In genomic region chr2:119106301-119106897, GRCh38 we compare ENCODE assay signal across 1 cellular context.
A peak's percentile ranks its signal among the peaks of the same experiment; 100 is the strongest.
TF ChIP-seq lines count a peak whose summit lies in the region.

No MANE protein-coding gene starts in this region.

TF ChIP-seq in HepG2, 621 proteins besides CTCF, POLR2A, EP300 and RAD21 (continued from another document and continues in another):
- no peak for TF ChIP-seq ZNF318 (CRISPR knock-in tag; IDR thresholded peaks at IDR 0.05)
- no peak for TF ChIP-seq CBFB (CRISPR knock-in tag; IDR thresholded peaks at IDR 0.05)
- no peak for TF ChIP-seq EED (CRISPR knock-in tag; IDR thresholded peaks at IDR 0.05)
- no peak for TF ChIP-seq ZNF282 (IDR thresholded peaks at IDR 0.05; ENCODE audit: partially characterized antibody)
- no peak for TF ChIP-seq ATF4 (CRISPR knock-in tag; IDR thresholded peaks at IDR 0.05)
- 0 out of 2 replicates have a peak, but pooled peaks have one; percentile 26 for TF ChIP-seq ATF3 (CRISPR knock-in tag; IDR thresholded peaks at IDR 0.05)
- TF ChIP-seq ZNF235 (CRISPR knock-in tag; IDR thresholded peaks at IDR 0.05; ENCODE audit: borderline replicate concordance) = no peak
- no peak for TF ChIP-seq ATF7-NPFF (CRISPR knock-in tag; IDR thresholded peaks at IDR 0.05; ENCODE audit: low read depth)
- 0 out of 2 replicates have a peak, but pooled peaks have one; percentile 15 for TF ChIP-seq FOXK1 (CRISPR knock-in tag; IDR thresholded peaks at IDR 0.05; ENCODE audit: borderline replicate concordance, low read depth)
- TF ChIP-seq ZNF616 (CRISPR knock-in tag; IDR thresholded peaks at IDR 0.05; ENCODE audit: low read depth) = no peak
- no peak for TF ChIP-seq ZSCAN25 (CRISPR knock-in tag; IDR thresholded peaks at IDR 0.05)
- no peak for TF ChIP-seq ZNF615 (CRISPR knock-in tag; IDR thresholded peaks at IDR 0.05; ENCODE audit: borderline replicate concordance)
- TF ChIP-seq ARNT2 (CRISPR knock-in tag; IDR thresholded peaks at IDR 0.05; ENCODE audit: low read depth) = no peak
- TF ChIP-seq FOXA3 (CRISPR knock-in tag; IDR thresholded peaks at IDR 0.05) = no peak
- peak; percentile 42; the same call in 1 of the 2 replicates for TF ChIP-seq THAP11 (CRISPR knock-in tag; IDR thresholded peaks at IDR 0.05)
- TF ChIP-seq GABPA (IDR thresholded peaks at IDR 0.05; ENCODE audit: low read depth, low read length) = no peak
- no peak for TF ChIP-seq GABPA (CRISPR knock-in tag; IDR thresholded peaks at IDR 0.05; ENCODE audit: low read depth)
- no peak for TF ChIP-seq HOXA9 (CRISPR knock-in tag; IDR thresholded peaks at IDR 0.05; ENCODE audit: borderline replicate concordance)
- TF ChIP-seq THAP8 (CRISPR knock-in tag; IDR thresholded peaks at IDR 0.05; ENCODE audit: borderline replicate concordance) = no peak
- TF ChIP-seq GRHL1 (CRISPR knock-in tag; conservative IDR thresholded peaks at IDR 0.05) = no peak
- TF ChIP-seq PHF21A (CRISPR knock-in tag; IDR thresholded peaks at IDR 0.05) = no peak
- no peak for TF ChIP-seq MTA3 (CRISPR knock-in tag; IDR thresholded peaks at IDR 0.05)
- 0 out of 2 replicates have a peak, but pooled peaks have one; percentile 36 for TF ChIP-seq ZNF256 (CRISPR knock-in tag; conservative IDR thresholded peaks at IDR 0.05)
- TF ChIP-seq DMTF1 (CRISPR knock-in tag; IDR thresholded peaks at IDR 0.05) = no peak
- no peak for TF ChIP-seq CAMTA2 (CRISPR knock-in tag; IDR thresholded peaks at IDR 0.05; ENCODE audit: borderline replicate concordance)
- TF ChIP-seq ZNF296 (CRISPR knock-in tag; conservative IDR thresholded peaks at IDR 0.05) = no peak
- no peak for TF ChIP-seq CBX5 (CRISPR knock-in tag; IDR thresholded peaks at IDR 0.05; ENCODE audit: borderline replicate concordance)
- TF ChIP-seq ZSCAN31 (CRISPR knock-in tag; IDR thresholded peaks at IDR 0.05; ENCODE audit: low read depth) = no peak
- no peak for TF ChIP-seq ZNF18 (CRISPR knock-in tag; IDR thresholded peaks at IDR 0.05; ENCODE audit: insufficient replicate concordance)
- no peak for TF ChIP-seq MAFF (IDR thresholded peaks at IDR 0.05; ENCODE audit: low read depth, low read length)
- TF ChIP-seq NCOR1 (IDR thresholded peaks at IDR 0.05; ENCODE audit: borderline replicate concordance, low read length) = no peak
- no peak for TF ChIP-seq MATR3 (CRISPR knock-in tag; IDR thresholded peaks at IDR 0.05)
- no peak for TF ChIP-seq ELF1 (CRISPR knock-in tag; IDR thresholded peaks at IDR 0.05)
- TF ChIP-seq RXRA (CRISPR knock-in tag; IDR thresholded peaks at IDR 0.05) = no peak
- 0 out of 2 replicates have a peak, but pooled peaks have one; percentile 31 for TF ChIP-seq IRF2 (CRISPR knock-in tag; IDR thresholded peaks at IDR 0.05)
- peak; percentile 42; the same call in 1 of the 2 replicates for TF ChIP-seq RFXAP (CRISPR knock-in tag; IDR thresholded peaks at IDR 0.05; ENCODE audit: borderline replicate concordance)
- TF ChIP-seq ZNF225 (CRISPR knock-in tag; IDR thresholded peaks at IDR 0.05) = no peak
- no peak for TF ChIP-seq ZNF598 (CRISPR knock-in tag; IDR thresholded peaks at IDR 0.05; ENCODE audit: borderline replicate concordance)
- 0 out of 2 replicates have a peak, but pooled peaks have one; percentile 45 for TF ChIP-seq ZNF430 (CRISPR knock-in tag; IDR thresholded peaks at IDR 0.05)
- 0 out of 2 replicates have a peak, but pooled peaks have one; percentile 18 for TF ChIP-seq ISL2 (CRISPR knock-in tag; IDR thresholded peaks at IDR 0.05)
- TF ChIP-seq E2F1 (CRISPR knock-in tag; IDR thresholded peaks at IDR 0.05) = peak; percentile 68; the same call in 1 of the 2 replicates
- TF ChIP-seq ZNF747 (CRISPR knock-in tag; IDR thresholded peaks at IDR 0.05; ENCODE audit: borderline replicate concordance) = no peak
- TF ChIP-seq ATF6 (CRISPR knock-in tag; conservative IDR thresholded peaks at IDR 0.05) = 0 out of 2 replicates have a peak, but pooled peaks have one; percentile 76
- no peak for TF ChIP-seq LBX2 (CRISPR knock-in tag; IDR thresholded peaks at IDR 0.05; ENCODE audit: borderline replicate concordance)
- TF ChIP-seq ZNF577 (CRISPR knock-in tag; IDR thresholded peaks at IDR 0.05; ENCODE audit: borderline replicate concordance, low read depth) = no peak
- peak; percentile 88 for TF ChIP-seq NKX3-1 (CRISPR knock-in tag; IDR thresholded peaks at IDR 0.05)
